ENCODE assay signal across 27 cellular contexts in the genomic region with DNA sequence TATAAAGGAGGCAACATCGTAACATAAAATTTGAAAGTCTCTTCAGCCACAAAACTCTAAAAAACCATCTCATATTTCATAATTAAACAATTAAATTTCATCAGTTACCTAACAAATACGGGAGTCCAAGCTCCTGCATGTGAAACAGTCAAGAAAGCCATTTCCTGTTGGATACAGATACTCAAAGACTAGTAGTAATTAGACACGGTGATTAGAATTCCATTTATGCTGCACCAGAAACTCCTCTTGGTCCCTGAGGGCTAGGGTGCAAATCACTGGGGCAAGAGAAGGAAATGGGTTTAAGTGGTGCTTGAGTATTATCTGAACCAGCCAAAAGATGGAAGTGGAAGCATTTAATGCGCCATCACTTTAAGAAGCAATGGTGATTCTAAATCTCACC. TPM values are rescaled to one million over a fixed set of nuclear protein-coding genes. Genes with fewer than 3 reads are reported as not detected.
DNase-seq lines count a peak whose midpoint lies in the region; ATAC-seq, FAIRE-seq and TF ChIP-seq lines count a peak whose summit lies in the region.
"Had no signal": no experiment of that assay in that cellular context is flagged by ENCODE, and none has a peak within 500 bp of the region (broad histone marks: within the 10 kb centered on the region; RNA-seq: fewer than 3 reads in every experiment).

No MANE protein-coding gene starts in this region.

- H3K79me2 ChIP-seq in astrocyte (ENCODE audit: insufficient read depth, low read length), result peaks cover 100% of the 10 kb centered on the region

- H2AFZ ChIP-seq in astrocyte (ENCODE audit: low read depth, low read length), result no peak overlapping the region

- peaks cover 9% of the 10 kb centered on the region for H3K9me3 Mint-ChIP-seq in astrocyte (ENCODE audit: unreplicated experiment)
- H3K9me3 Mint-ChIP-seq in stimulated activated memory B cell treated with anti-CD40 and anti-IgM and Interleukin-4, amounts not matched to agents 10 μg/mL and 1 μg/mL and 100 μg/mL, for 72 hours, result no peaks in the 10 kb centered on the region
- H3K9me3 Mint-ChIP-seq: mesothelial cell of epicardium, nephron progenitor cell had no signal

- no peak for TF ChIP-seq CTCF in astrocyte (IDR thresholded peaks at IDR 0.05; ENCODE audit: insufficient read depth, low read depth, low read length)

- peaks cover 20% of the 10 kb centered on the region for H3K36me3 Mint-ChIP-seq in astrocyte (ENCODE audit: low read depth, unreplicated experiment)
- H3K36me3 Mint-ChIP-seq in stimulated activated memory B cell treated with anti-CD40 and anti-IgM and Interleukin-4, amounts not matched to agents 10 μg/mL and 1 μg/mL and 100 μg/mL, for 72 hours, result peaks cover 20% of the 10 kb centered on the region
- H3K36me3 Mint-ChIP-seq: mesothelial cell of epicardium had no signal

- peak overlapping the region; percentile 3 for H3K27ac Mint-ChIP-seq in astrocyte (ENCODE audit: unreplicated experiment)
- peak overlapping the region; percentile 56 for H3K27ac Mint-ChIP-seq in stimulated activated memory B cell treated with anti-CD40 and anti-IgM and Interleukin-4, amounts not matched to agents 10 μg/mL and 1 μg/mL and 100 μg/mL, for 72 hours
- H3K27ac Mint-ChIP-seq: activated CD8-positive, alpha-beta T cell treated with anti-CD3 and anti-CD28 coated beads, Interleukin-2, amount 10 ng/mL, durations not matched to agents 7 days and 5 days; mesothelial cell of epicardium; nephron progenitor cell; progenitor cell of endocrine pancreas had no signal

- ATAC-seq in stimulated activated memory B cell treated with anti-CD40 and anti-IgM and Interleukin-4, amounts not matched to agents 10 μg/mL and 1 μg/mL and 100 μg/mL, for 72 hours, result no peak
- no peak for ATAC-seq in HG02642 (IDR thresholded peaks at IDR 0.05; ENCODE audit: poor library complexity, unreplicated experiment)
- ATAC-seq: A549; activated CD8-positive, alpha-beta T cell treated with anti-CD3 and anti-CD28 coated beads, Interleukin-2, amount 10 ng/mL, durations not matched to agents 7 days and 5 days; HCT116; heart right ventricle; left lung; Right ventricle myocardium inferior had no signal

- no peak for FAIRE-seq in astrocyte (lab: Jason Lieb, UNC)
- FAIRE-seq: A549, G401.6 had no signal

- H3K36me3 ChIP-seq in astrocyte (ENCODE audit: insufficient read depth, low read length), result peaks cover 5% of the 10 kb centered on the region
- H3K36me3 ChIP-seq: cardiac muscle cell, heart right ventricle, left lung had no signal

- no peak overlapping the region for H3K4me3 ChIP-seq in astrocyte (ENCODE audit: insufficient read depth, low read depth, low read length)
- H3K4me3 ChIP-seq: A549, cardiac muscle cell, heart right ventricle, left lung had no signal

- peak overlapping the region; percentile 0 for H3K27ac ChIP-seq in astrocyte (ENCODE audit: low read depth, low read length)
- H3K27ac ChIP-seq: cardiac muscle cell, left lung had no signal

- H3K27me3 ChIP-seq in astrocyte (ENCODE audit: insufficient read depth, low read length), result no peaks in the 10 kb centered on the region
- H3K27me3 ChIP-seq: cardiac muscle cell, heart right ventricle, left lung had no signal

- no peaks in the 10 kb centered on the region for H3K9me3 ChIP-seq in astrocyte (ENCODE audit: insufficient read depth, low read depth, low read length)
- H3K9me3 ChIP-seq: A549, heart right ventricle, left lung had no signal

- peaks cover 89% of the 10 kb centered on the region for H3K4me1 Mint-ChIP-seq in astrocyte (ENCODE audit: low read depth, unreplicated experiment)
- H3K4me1 Mint-ChIP-seq in stimulated activated memory B cell treated with anti-CD40 and anti-IgM and Interleukin-4, amounts not matched to agents 10 μg/mL and 1 μg/mL and 100 μg/mL, for 72 hours, result peaks cover 77% of the 10 kb centered on the region

- peaks cover 86% of the 10 kb centered on the region for H3K4me1 ChIP-seq in astrocyte (ENCODE audit: insufficient read depth, low read length)

- no peak overlapping the region for H3K4me2 ChIP-seq in astrocyte (ENCODE audit: low read length)

- H3K27me3 Mint-ChIP-seq in astrocyte (ENCODE audit: low read depth, unreplicated experiment), result no peaks in the 10 kb centered on the region
- no peaks in the 10 kb centered on the region for H3K27me3 Mint-ChIP-seq in stimulated activated memory B cell treated with anti-CD40 and anti-IgM and Interleukin-4, amounts not matched to agents 10 μg/mL and 1 μg/mL and 100 μg/mL, for 72 hours
- H3K27me3 Mint-ChIP-seq: progenitor cell of endocrine pancreas had no signal

- H4K20me1 ChIP-seq in astrocyte (ENCODE audit: insufficient read depth, low read length), result peaks cover 37% of the 10 kb centered on the region

- DNase-seq in NCI-H510A treated with DMSO at 0.1 percent for 48 hours (lab: John Stamatoyannopoulos, UW), result peak; percentile 48
- no peak for DNase-seq in NCI-H510A (lab: John Stamatoyannopoulos, UW)
- peak; percentile 28 for DNase-seq in NCI-H187 treated with DMSO at 0.1 percent for 48 hours (lab: John Stamatoyannopoulos, UW)
- no peak for DNase-seq in astrocyte (ENCODE audit: low read depth)
- DNase-seq in middle frontal gyrus (ENCODE audit: extremely low spot score, low spot score), result no peak
- no peak for DNase-seq in 8988T
- DNase-seq: activated CD4-positive, CD25-positive, alpha-beta regulatory T cell treated with anti-CD3 and anti-CD28 coated beads, Interleukin-2, amount 50 U/mL, for 72 hours; activated CD8-positive, alpha-beta T cell treated with anti-CD3 and anti-CD28 coated beads, Interleukin-2, amount 10 ng/mL, durations not matched to agents 7 days and 5 days; activated gamma-delta T cell treated with Interleukin-2 at 50 U/mL for 16 hours; amniotic stem cell; C1 segment of cervical spinal cord; heart right ventricle; KG1; left lung; NCI-H1048; NCI-H2107; NCI-H524 treated with DMSO at 0.1 percent for 48 hours; nephron progenitor cell had no signal

- H3K9ac ChIP-seq in astrocyte (ENCODE audit: low read length), result no peak overlapping the region

- no peak overlapping the region for H3K4me3 Mint-ChIP-seq in astrocyte (ENCODE audit: unreplicated experiment)
- H3K4me3 Mint-ChIP-seq in stimulated activated memory B cell treated with anti-CD40 and anti-IgM and Interleukin-4, amounts not matched to agents 10 μg/mL and 1 μg/mL and 100 μg/mL, for 72 hours, result no peak overlapping the region
- H3K4me3 Mint-ChIP-seq: activated CD8-positive, alpha-beta T cell treated with anti-CD3 and anti-CD28 coated beads, Interleukin-2, amount 10 ng/mL, durations not matched to agents 7 days and 5 days; mesothelial cell of epicardium; nephron progenitor cell had no signal

RNA-seq across cellular contexts. Expression of a gene that starts 27.4 kb away (rescaled TPM):
- total RNA-seq in astrocyte, result 88.7 and 93.4 TPM in 2 replicates

Comparison
In these comparisons a context has a peak if more than half of its experiments do, and no peak if none do; other contexts are left out.
1. DNase-seq: peak in NCI-H510A treated with DMSO at 0.1 percent for 48 hours (single experiment) and NCI-H187 treated with DMSO at 0.1 percent for 48 hours (single experiment); none in NCI-H510A (single experiment), astrocyte (single experiment), middle frontal gyrus (single experiment) and 8988T (single experiment).